Comparison of ENCODE assay signal across 31 cellular contexts in the genomic region with DNA sequence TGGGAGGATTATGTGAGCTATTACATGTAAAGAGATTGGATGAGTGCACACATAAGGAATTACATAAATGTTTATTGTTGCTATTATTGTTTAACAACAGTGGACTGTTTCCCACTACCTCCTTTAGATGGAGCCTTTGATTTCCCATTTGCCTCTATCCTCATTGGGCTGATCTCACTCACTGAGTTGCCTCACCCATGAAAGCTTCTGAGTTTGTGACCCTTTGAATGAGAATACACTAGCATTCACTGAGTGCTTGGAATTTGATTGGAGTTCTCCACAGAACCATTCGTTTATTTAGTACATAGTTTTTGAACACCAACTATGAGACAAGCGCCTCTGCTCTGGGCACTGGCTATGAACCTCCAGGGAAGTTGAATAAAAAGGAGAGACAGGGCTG.
"Had no signal": no experiment of that assay in that cellular context is flagged by ENCODE, and none has a peak within 500 bp of the region (broad histone marks: within the 10 kb centered on the region; RNA-seq: fewer than 3 reads in every experiment).

No MANE protein-coding gene starts in this region.

- H3K27ac Mint-ChIP-seq: activated CD4-positive, alpha-beta T cell treated with anti-CD3 and anti-CD28 coated beads, Interleukin-2, amount 10 ng/mL, durations not matched to agents 7 days and 5 days; activated naive CD8-positive, alpha-beta T cell; activated T-cell treated with anti-CD3 and anti-CD28 coated beads, Interleukin-2, amount 50 U/mL, for 72 hours; dendritic cell treated with granulocyte-macrophage colony-stimulating factor and Interleukin-4, amounts not matched to agents 40 ng/mL and 50 ng/mL, for 4 days; endodermal cell; natural killer cell; neural progenitor cell; stimulated activated memory B cell treated with anti-CD40 and anti-IgM and Interleukin-4, amounts not matched to agents 10 μg/mL and 1 μg/mL and 100 μg/mL, for 72 hours; stimulated activated naive CD8-positive, alpha-beta T cell treated with anti-CD3 and anti-CD28 coated beads, Interleukin-15, amount 100 ng/mL, for 72 hours; T-cell; T-helper 2 cell treated with Interferon-gamma antibody and Interleukin-4, amounts not matched to agents 5 μg/mL and 100 μg/mL, for 36 hours had no signal

- H3K4me3 ChIP-seq: ascending aorta, esophagus squamous epithelium, gastroesophageal sphincter, hepatocyte, neural progenitor cell, right atrium auricular region, smooth muscle cell, thyroid gland, upper lobe of right lung had no signal

- H3K4me3 Mint-ChIP-seq: activated CD4-positive, alpha-beta T cell treated with anti-CD3 and anti-CD28 coated beads, Interleukin-2, amount 10 ng/mL, durations not matched to agents 7 days and 5 days; activated naive CD8-positive, alpha-beta T cell; activated T-cell treated with anti-CD3 and anti-CD28 coated beads, Interleukin-2, amount 50 U/mL, for 72 hours; dendritic cell treated with granulocyte-macrophage colony-stimulating factor and Interleukin-4, amounts not matched to agents 40 ng/mL and 50 ng/mL, for 4 days; endodermal cell; natural killer cell; neural progenitor cell; stimulated activated memory B cell treated with anti-CD40 and anti-IgM and Interleukin-4, amounts not matched to agents 10 μg/mL and 1 μg/mL and 100 μg/mL, for 72 hours; stimulated activated naive CD8-positive, alpha-beta T cell treated with anti-CD3 and anti-CD28 coated beads, Interleukin-15, amount 100 ng/mL, for 72 hours; T-cell; T-helper 2 cell treated with Interferon-gamma antibody and Interleukin-4, amounts not matched to agents 5 μg/mL and 100 μg/mL, for 36 hours had no signal

- ATAC-seq: activated T-cell treated with anti-CD3 and anti-CD28 coated beads, Interleukin-2, amount 50 U/mL, for 72 hours; gastroesophageal sphincter; left colon; natural killer cell; stimulated activated memory B cell treated with anti-CD40 and anti-IgM and Interleukin-4, amounts not matched to agents 10 μg/mL and 1 μg/mL and 100 μg/mL, for 72 hours; stimulated activated naive CD8-positive, alpha-beta T cell treated with anti-CD3 and anti-CD28 coated beads, Interleukin-15, amount 100 ng/mL, for 72 hours; T-cell; upper lobe of right lung had no signal

- DNase-seq: activated CD4-positive, alpha-beta T cell treated with anti-CD3 and anti-CD28 coated beads, Interleukin-2, amount 10 ng/mL, durations not matched to agents 7 days and 5 days; activated CD4-positive, CD25-positive, alpha-beta regulatory T cell treated with anti-CD3 and anti-CD28 coated beads, Interleukin-2, amount 50 U/mL, for 72 hours; activated naive CD4-positive, alpha-beta T cell treated with Interleukin-2 at 50 U/mL for 16 hours; activated T-cell treated with anti-CD3 and anti-CD28 coated beads for 4 hours; activated T-cell treated with anti-CD3 and anti-CD28 coated beads, Interleukin-2, amount 50 U/mL, for 72 hours; caudate nucleus; endodermal cell; esophagus squamous epithelium; kidney; left colon; mesenchymal stem cell; natural killer cell; occipital lobe; stimulated activated CD4-positive, alpha-beta T cell treated with anti-CD3 and anti-CD28 coated beads, Interleukin-1b, Interleukin-23, amount 100 ng/mL, for 48 hours; stimulated activated CD4-positive, alpha-beta T cell treated with anti-CD3 and anti-CD28 coated beads, Interleukin-4, amount 100 ng/mL, for 4 hours; stimulated activated CD8-positive, alpha-beta memory T cell treated with anti-CD3 and anti-CD28 coated beads, Interleukin-4, amount 100 ng/mL, for 48 hours; stimulated activated naive CD8-positive, alpha-beta T cell treated with anti-CD3 and anti-CD28 coated beads, Interleukin-15, amount 100 ng/mL, for 72 hours; T-cell; upper lobe of right lung; WERI-Rb-1 had no signal

- H3K36me3 Mint-ChIP-seq: natural killer cell; stimulated activated memory B cell treated with anti-CD40 and anti-IgM and Interleukin-4, amounts not matched to agents 10 μg/mL and 1 μg/mL and 100 μg/mL, for 72 hours had no signal

- H3K27me3 Mint-ChIP-seq: activated naive CD8-positive, alpha-beta T cell; dendritic cell treated with granulocyte-macrophage colony-stimulating factor and Interleukin-4, amounts not matched to agents 40 ng/mL and 50 ng/mL, for 4 days; stimulated activated memory B cell treated with anti-CD40 and anti-IgM and Interleukin-4, amounts not matched to agents 10 μg/mL and 1 μg/mL and 100 μg/mL, for 72 hours had no signal

- H3K9me3 Mint-ChIP-seq: activated CD4-positive, alpha-beta T cell treated with anti-CD3 and anti-CD28 coated beads, Interleukin-2, amount 10 ng/mL, durations not matched to agents 7 days and 5 days; neural progenitor cell had no signal

- H3K4me1 Mint-ChIP-seq: activated CD4-positive, alpha-beta T cell treated with anti-CD3 and anti-CD28 coated beads, Interleukin-2, amount 10 ng/mL, durations not matched to agents 7 days and 5 days; natural killer cell; neural progenitor cell; stimulated activated memory B cell treated with anti-CD40 and anti-IgM and Interleukin-4, amounts not matched to agents 10 μg/mL and 1 μg/mL and 100 μg/mL, for 72 hours; stimulated activated naive CD8-positive, alpha-beta T cell treated with anti-CD3 and anti-CD28 coated beads, Interleukin-15, amount 100 ng/mL, for 72 hours; T-cell had no signal
